In the genomic region with DNA sequence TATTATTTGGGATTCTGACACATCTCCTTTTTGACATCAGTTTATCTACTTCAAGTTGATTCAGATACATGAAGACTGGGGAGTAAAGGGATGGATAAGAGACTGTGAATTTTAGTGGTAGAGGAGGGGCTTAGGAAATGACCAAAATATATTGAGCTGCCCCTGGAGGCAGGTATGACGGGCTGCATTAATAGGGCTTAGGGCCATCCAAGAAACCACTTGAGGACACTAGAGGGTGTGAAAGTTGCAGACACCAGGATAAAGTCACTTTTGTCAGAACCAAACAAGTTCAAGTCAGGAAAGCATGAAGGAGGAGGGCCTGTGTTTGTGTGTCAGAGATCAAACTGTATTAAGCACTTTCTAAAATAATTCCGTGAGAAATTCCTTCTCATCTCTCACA, we compare ENCODE assay signal across 13 cellular contexts.
DNase-seq lines count a peak whose midpoint lies in the region; ATAC-seq, FAIRE-seq and TF ChIP-seq lines count a peak whose summit lies in the region.
"Had no signal": no experiment of that assay in that cellular context is flagged by ENCODE, and none has a peak within 500 bp of the region (broad histone marks: within the 10 kb centered on the region; RNA-seq: fewer than 3 reads in every experiment).

No MANE protein-coding gene starts in this region.

- no peak for DNase-seq in DND-41
- DNase-seq in HT-29 (ENCODE audit: low spot score), result peak; percentile 49
- DNase-seq in GM12878 (ENCODE audit: low read depth, low spot score), result no peak
- no peak for DNase-seq in keratinocyte (ENCODE audit: low read depth, low spot score)
- no peak for DNase-seq in COLO829 (ENCODE audit: low spot score)
- no peak for DNase-seq in spleen
- DNase-seq in COLO668 (lab: John Stamatoyannopoulos, UW; ENCODE audit: unreplicated experiment), result no peak
- DNase-seq: activated naive CD8-positive, alpha-beta T cell treated with anti-CD3 and anti-CD28 coated beads, Interleukin-2, amount 50 U/mL, for 24 hours; MV-4-11 had no signal

- H3K79me2 ChIP-seq in DND-41 (ENCODE audit: insufficient read depth, low read length), result no peaks in the 10 kb centered on the region
- no peaks in the 10 kb centered on the region for H3K79me2 ChIP-seq in GM12878 (ENCODE audit: control insufficient read depth, insufficient read depth, low read length)
- H3K79me2 ChIP-seq in keratinocyte (ENCODE audit: control insufficient read depth, insufficient read depth, low read length), result no peaks in the 10 kb centered on the region

- POLR2A ChIA-PET in GM12878 (lab: Charles Lee), result no interaction called here

- H3K36me3 Mint-ChIP-seq in stimulated activated memory B cell treated with anti-CD40 and anti-IgM and Interleukin-4, amounts not matched to agents 10 μg/mL and 1 μg/mL and 100 μg/mL, for 72 hours, result no peaks in the 10 kb centered on the region
- H3K36me3 Mint-ChIP-seq: mesothelial cell of epicardium had no signal

- H3K4me2 ChIP-seq in DND-41 (ENCODE audit: insufficient read depth, low read length) (no peak overlapping the region), GM12878 (ENCODE audit: control insufficient read depth, insufficient read depth) (no peak overlapping the region), keratinocyte (ENCODE audit: control insufficient read depth, extremely low read depth, insufficient read depth, low read depth, low read length) (no peak overlapping the region)
- H3K4me2 ChIP-seq: PC-9, smooth muscle cell had no signal

- H3K4me1 Mint-ChIP-seq in stimulated activated memory B cell treated with anti-CD40 and anti-IgM and Interleukin-4, amounts not matched to agents 10 μg/mL and 1 μg/mL and 100 μg/mL, for 72 hours, result no peaks in the 10 kb centered on the region
- H3K4me1 Mint-ChIP-seq: activated naive CD8-positive, alpha-beta T cell treated with anti-CD3 and anti-CD28 coated beads, Interleukin-2, amount 50 U/mL, for 24 hours had no signal

- no peaks in the 10 kb centered on the region for H3K27me3 Mint-ChIP-seq in stimulated activated memory B cell treated with anti-CD40 and anti-IgM and Interleukin-4, amounts not matched to agents 10 μg/mL and 1 μg/mL and 100 μg/mL, for 72 hours

- ATAC-seq in DND-41 (ENCODE audit: insufficient read depth, low read depth), result no peak; the same call in 2 of the 3 replicates
- ATAC-seq in GM12878, result peak; percentile 75
- no peak for ATAC-seq in stimulated activated memory B cell treated with anti-CD40 and anti-IgM and Interleukin-4, amounts not matched to agents 10 μg/mL and 1 μg/mL and 100 μg/mL, for 72 hours
- ATAC-seq: activated naive CD8-positive, alpha-beta T cell treated with anti-CD3 and anti-CD28 coated beads, Interleukin-2, amount 50 U/mL, for 24 hours had no signal

- RAD21 ChIA-PET in GM12878 (lab: Charles Lee; ENCODE audit: unreplicated experiment), result interaction anchor here (1.5 kb wide), 1 partner anchor 171 kb away, joined by 5 read pairs; no protein-coding TSS in a partner anchor

- dilution Hi-C loops in keratinocyte (cut with MboI; ENCODE audit: extremely low pct_ligation_motif_present, low sequenced_read_pairs), result no loop called here

- no TSS peak for BruUV-seq in GM12878 (replicated peaks; lab: Mats Ljungman, UMichigan)

- H3K9me3 Mint-ChIP-seq in stimulated activated memory B cell treated with anti-CD40 and anti-IgM and Interleukin-4, amounts not matched to agents 10 μg/mL and 1 μg/mL and 100 μg/mL, for 72 hours, result no peaks in the 10 kb centered on the region
- H3K9me3 Mint-ChIP-seq: activated naive CD8-positive, alpha-beta T cell treated with anti-CD3 and anti-CD28 coated beads, Interleukin-2, amount 50 U/mL, for 24 hours; mesothelial cell of epicardium had no signal

- H2AFZ ChIP-seq in DND-41 (ENCODE audit: low read depth, low read length) (no peak overlapping the region), GM12878 (ENCODE audit: control insufficient read depth, low read depth, low read length) (no peak overlapping the region), keratinocyte (ENCODE audit: control insufficient read depth, low read length) (no peak overlapping the region)
- H2AFZ ChIP-seq: PC-9 had no signal

- intact Hi-C loops in GM12878 (cut with micrococcal nuclease; ENCODE audit: unreplicated experiment), result loop anchor here (5.0 kb wide), 2 partner anchors 139 to 531 kb away; a partner anchor contains a TSS
- intact Hi-C loops in spleen (cut with DNase I; ENCODE audit: low total_unique reads), result loop anchor here (10.0 kb wide), 1 partner anchor 883 kb away; no protein-coding TSS in a partner anchor

- H3K27me3 ChIP-seq in DND-41 (ENCODE audit: insufficient read depth, low read length, poor library complexity) (no peaks in the 10 kb centered on the region), GM12878 (replicated peaks in 1 of 2; ENCODE audit: control insufficient read depth in 2 of 2, insufficient read depth in 2 of 2, low read length in 1 of 2) (no peaks in the 10 kb centered on the region; a peak in 1 of 4 replicates), keratinocyte (ENCODE audit: control insufficient read depth, extremely low read depth, insufficient read depth, low read length) (no peaks in the 10 kb centered on the region), spleen (replicated peaks in 1 of 7) (no peaks in the 10 kb centered on the region)

- H3K9me3 ChIP-seq in DND-41 (ENCODE audit: insufficient read depth, low read length, severe bottlenecking) (no peaks in the 10 kb centered on the region), GM12878 (replicated peaks; ENCODE audit: control insufficient read depth, insufficient read depth, low read length) (no peaks in the 10 kb centered on the region), keratinocyte (ENCODE audit: control insufficient read depth, low read depth, low read length) (no peaks in the 10 kb centered on the region), spleen (no peaks in the 10 kb centered on the region)

- SMC1A ChIA-PET in GM12878 (lab: Charles Lee; ENCODE audit: uncharacterized antibody, unreplicated experiment), result interaction anchor here (0.7 to 1.6 kb wide), 5 partner anchors 59 to 254 kb away, joined by 3 to 5 read pairs (median 4); no protein-coding TSS in a partner anchor

- H3K4me3 ChIP-seq in DND-41 (ENCODE audit: low read depth in 1 of 2, low read length in 2 of 2) (no peak overlapping the region), GM12878 (no peak overlapping the region), keratinocyte (ENCODE audit: control insufficient read depth in 2 of 3, extremely low read depth in 1 of 3, insufficient read depth in 2 of 3, low read depth in 1 of 3, low read length in 3 of 3) (no peak overlapping the region), spleen (no peak overlapping the region)
- H3K4me3 ChIP-seq: PC-9, smooth muscle cell had no signal

- H3K36me3 ChIP-seq in DND-41 (ENCODE audit: insufficient read depth, low read length) (no peaks in the 10 kb centered on the region), GM12878 (ENCODE audit: control insufficient read depth in 2 of 2, insufficient read depth in 2 of 2, low read length in 1 of 2) (no peaks in the 10 kb centered on the region), keratinocyte (ENCODE audit: control insufficient read depth in 2 of 2, extremely low read depth in 1 of 2, insufficient read depth in 2 of 2, low read length in 2 of 2) (no peaks in the 10 kb centered on the region), spleen (no peaks in the 10 kb centered on the region)

- TF ChIP-seq POLR2A in GM12878 (IDR thresholded peaks at IDR 0.05; ENCODE audit: low read depth, low read length) (no peak), spleen (IDR thresholded peaks at IDR 0.05) (no peak)

- no peak overlapping the region for H3K9ac ChIP-seq in DND-41 (ENCODE audit: low read depth, low read length)
- no peak overlapping the region for H3K9ac ChIP-seq in GM12878 (ENCODE audit: control insufficient read depth, insufficient read depth, low read length)
- no peak overlapping the region for H3K9ac ChIP-seq in keratinocyte (ENCODE audit: control insufficient read depth, extremely low read depth, insufficient read depth, low read length)

- FAIRE-seq in GM12878 (lab: Jason Lieb, UNC) (no peak), keratinocyte (lab: Jason Lieb, UNC) (no peak)

- H3K9me1 ChIP-seq in keratinocyte (ENCODE audit: control insufficient read depth, extremely low read depth, insufficient read depth, low read length), result no peaks in the 10 kb centered on the region

- H3K27ac Mint-ChIP-seq in stimulated activated memory B cell treated with anti-CD40 and anti-IgM and Interleukin-4, amounts not matched to agents 10 μg/mL and 1 μg/mL and 100 μg/mL, for 72 hours, result no peak overlapping the region
- H3K27ac Mint-ChIP-seq: activated naive CD8-positive, alpha-beta T cell treated with anti-CD3 and anti-CD28 coated beads, Interleukin-2, amount 50 U/mL, for 24 hours; mesothelial cell of epicardium had no signal

- H4K20me1 ChIP-seq in DND-41 (ENCODE audit: insufficient read depth, low read length) (no peaks in the 10 kb centered on the region), GM12878 (ENCODE audit: control insufficient read depth, insufficient read depth) (no peaks in the 10 kb centered on the region), keratinocyte (ENCODE audit: control insufficient read depth, extremely low read depth, insufficient read depth, low read length) (no peaks in the 10 kb centered on the region)

- no peaks in the 10 kb centered on the region for H3K4me1 ChIP-seq in DND-41 (ENCODE audit: insufficient read depth, low read length)
- no peaks in the 10 kb centered on the region for H3K4me1 ChIP-seq in GM12878 (ENCODE audit: control insufficient read depth, insufficient read depth, low read length)
- H3K4me1 ChIP-seq in keratinocyte (ENCODE audit: control insufficient read depth, extremely low read depth, insufficient read depth, low read length), result no peaks in the 10 kb centered on the region
- no peaks in the 10 kb centered on the region for H3K4me1 ChIP-seq in spleen

- peak; percentile 52; the same call in 1 of the 2 replicates for TF ChIP-seq RAD21 in GM12878 (IDR thresholded peaks at IDR 0.05; ENCODE audit: insufficient read depth, low read depth, low read length)

- no peak for TF ChIP-seq EP300 in GM12878 (IDR thresholded peaks at IDR 0.05; ENCODE audit: borderline replicate concordance in 1 of 2, control insufficient read depth in 1 of 2, low read depth in 2 of 2, low read length in 2 of 2)

- in situ Hi-C loops in GM12878 (cut with MboI), result loop anchor here (25.0 kb wide), 2 partner anchors 531 to 881 kb away; no protein-coding TSS in a partner anchor

- no peak overlapping the region for H3K4me3 Mint-ChIP-seq in stimulated activated memory B cell treated with anti-CD40 and anti-IgM and Interleukin-4, amounts not matched to agents 10 μg/mL and 1 μg/mL and 100 μg/mL, for 72 hours
- H3K4me3 Mint-ChIP-seq: activated naive CD8-positive, alpha-beta T cell treated with anti-CD3 and anti-CD28 coated beads, Interleukin-2, amount 50 U/mL, for 24 hours; mesothelial cell of epicardium had no signal

- TF ChIP-seq CTCF in DND-41 (IDR thresholded peaks at IDR 0.05; ENCODE audit: borderline replicate concordance, extremely low read depth, low read length, poor library complexity, severe bottlenecking), result peak; percentile 21
- TF ChIP-seq CTCF in GM12878 (IDR thresholded peaks at IDR 0.05 in 2 of 3, conservative IDR thresholded peaks at IDR 0.05 in 1 of 3; ENCODE audit: control insufficient read depth in 2 of 3, extremely low read depth in 1 of 3, insufficient read depth in 1 of 3, low read depth in 3 of 3, low read length in 3 of 3), result peak in 2 of 3 experiments; percentile 29 to 41; a peak in 2 of 6 replicates
- peak in 2 of 3 experiments; percentile 14 to 32 for TF ChIP-seq CTCF in keratinocyte (optimal IDR thresholded peaks at IDR 0.05 in 1 of 3, IDR thresholded peaks at IDR 0.05 in 1 of 3, conservative IDR thresholded peaks at IDR 0.05 in 1 of 3; ENCODE audit: extremely low read depth in 1 of 3, insufficient read depth in 2 of 3, low read length in 3 of 3)
- no peak for TF ChIP-seq CTCF in spleen (IDR thresholded peaks at IDR 0.05 in 8 of 11, conservative IDR thresholded peaks at IDR 0.05 in 3 of 11)

- CTCF ChIA-PET in GM12878 (lab: Yijun Ruan, JAX), result interaction anchor here (1.4 to 5.1 kb wide), 3 partner anchors 62 to 542 kb away, joined by 3 to 28 read pairs (median 4); no protein-coding TSS in a partner anchor

- H3K27ac ChIP-seq in DND-41 (ENCODE audit: low read length) (no peak overlapping the region), GM12878 (ENCODE audit: control insufficient read depth, insufficient read depth) (no peak overlapping the region), keratinocyte (ENCODE audit: control insufficient read depth, insufficient read depth, low read length) (no peak overlapping the region), spleen (no peak overlapping the region)
- H3K27ac ChIP-seq: PC-9 had no signal

- 44% methylated on average over 2 of the region's 2 CpGs for WGBS in GM12878 (ENCODE audit: insufficient coverage, insufficient replicate concordance, low lambda C conversion rate, missing lambda C conversion rate)
- 54 to 76% (median 66%) methylated on average over 2 of the region's 2 CpGs for WGBS in spleen, 5 donors

Comparison
In these comparisons a context has a peak if more than half of its experiments do, and no peak if none do; other contexts are left out.
1. CTCF ChIP-seq: peak in DND-41 (single experiment), GM12878 (2 of 3) and keratinocyte (2 of 3); none in spleen (0 of 11).